In the genomic region with DNA sequence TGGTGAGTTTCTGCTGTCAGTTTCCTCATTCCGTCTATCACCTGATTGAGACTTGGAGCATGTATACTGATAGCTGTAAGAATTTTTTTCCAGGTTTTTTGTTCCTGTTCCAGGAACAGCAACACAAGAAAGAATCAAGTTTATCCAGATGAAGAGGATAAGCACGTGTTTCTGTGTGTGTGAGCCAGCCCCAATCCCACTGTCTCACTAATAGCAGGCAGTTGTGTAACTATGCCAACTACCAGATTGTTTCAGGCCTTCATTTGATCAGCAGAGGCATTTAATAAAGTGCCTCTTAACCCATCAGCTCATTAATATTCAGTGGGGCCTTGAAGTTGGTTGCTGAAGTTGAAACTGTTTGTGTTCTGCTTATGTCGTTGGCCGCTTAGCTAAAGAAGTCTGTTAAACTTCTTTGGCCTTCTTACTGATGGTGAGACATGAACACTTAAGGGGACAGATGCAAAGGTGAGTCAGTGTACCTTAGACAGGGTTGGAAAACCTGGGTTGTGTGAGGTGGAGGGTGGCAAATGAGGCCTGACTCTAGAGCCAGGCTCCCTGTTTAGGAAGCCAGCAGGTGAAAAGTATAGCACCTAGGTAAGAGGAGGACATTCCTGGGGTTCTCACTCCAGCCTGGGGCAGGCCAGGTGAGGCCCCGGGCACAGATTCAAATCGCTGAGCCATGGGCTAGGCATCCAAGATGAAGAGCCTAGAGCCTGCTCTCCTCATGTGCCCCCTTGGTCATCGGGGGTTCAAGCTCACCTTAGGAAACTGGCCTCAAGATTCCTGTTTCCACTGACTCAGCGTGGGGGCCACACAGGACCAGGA, we compare ENCODE assay signal across 13 cellular contexts. TPM values are rescaled to one million over a fixed set of nuclear protein-coding genes. Genes with fewer than 3 reads are reported as not detected.
DNase-seq lines count a peak whose midpoint lies in the region; ATAC-seq and TF ChIP-seq lines count a peak whose summit lies in the region.
"Had no signal": no experiment of that assay in that cellular context is flagged by ENCODE, and none has a peak within 500 bp of the region (broad histone marks: within the 10 kb centered on the region; RNA-seq: fewer than 3 reads in every experiment).

No MANE protein-coding gene starts in this region.

- WGBS in prostate gland = 60% methylated on average over 8 of the region's 8 CpGs
- 84 to 88% (median 87%) methylated on average over 8 of the region's 8 CpGs for WGBS in ovary, 3 donors

- H3K9me3 ChIP-seq in SU-DHL-6 (ENCODE audit: insufficient read depth, low read length) (no peaks in the 10 kb centered on the region), prostate gland (no peaks in the 10 kb centered on the region), ovary (no peaks in the 10 kb centered on the region)
- H3K9me3 ChIP-seq: gastrocnemius medialis had no signal

- H4K20me1 ChIP-seq in SU-DHL-6 (ENCODE audit: low read depth, low read length) = no peaks in the 10 kb centered on the region

- H3K4me1 ChIP-seq in prostate gland (replicated peaks) (peaks cover 4% of the 10 kb centered on the region), ovary (ENCODE audit: insufficient read depth) (peaks cover 7% of the 10 kb centered on the region)

- H3K27me3 ChIP-seq in SU-DHL-6 (ENCODE audit: low read length) (no peaks in the 10 kb centered on the region), prostate gland (replicated peaks; ENCODE audit: insufficient read depth) (no peaks in the 10 kb centered on the region), ovary (no peaks in the 10 kb centered on the region)
- H3K27me3 ChIP-seq: gastrocnemius medialis had no signal

- H3K36me3 ChIP-seq in SU-DHL-6 (ENCODE audit: low read length) (peaks cover 17% of the 10 kb centered on the region), prostate gland (no peaks in the 10 kb centered on the region), ovary (no peaks in the 10 kb centered on the region)

- peaks cover 70% of the 10 kb centered on the region for H3F3A ChIP-seq in SU-DHL-6 (ENCODE audit: insufficient read depth)

- peak overlapping the region; percentile 88 for H3K9ac ChIP-seq in SU-DHL-6 (ENCODE audit: low read length)

- peak; percentile 26 for DNase-seq in EL
- peak; percentile 20 for DNase-seq in epithelial cell of prostate (ENCODE audit: low read depth, low spot score)
- DNase-seq in prostate gland (ENCODE audit: low spot score) = peak; percentile 49
- no peak for DNase-seq in ovary
- no peak for DNase-seq in activated CD4-positive, alpha-beta T cell treated with anti-CD3 and anti-CD28 coated beads for 4 hours
- DNase-seq: DMS79 treated with DMSO at 0.1 percent for 48 hours, gastrocnemius medialis, H7, NCI-H1436 had no signal

- TF ChIP-seq CTCF in SU-DHL-6 (IDR thresholded peaks at IDR 0.05; ENCODE audit: insufficient read depth, low read length, poor library complexity, severe bottlenecking) (no peak), prostate gland (IDR thresholded peaks at IDR 0.05) (no peak), ovary (IDR thresholded peaks at IDR 0.05) (no peak)

- peak overlapping the region; percentile 92 for H3K4me2 ChIP-seq in SU-DHL-6 (ENCODE audit: low read depth, low read length, poor library complexity, severe bottlenecking)

- H2AFZ ChIP-seq in SU-DHL-6 (ENCODE audit: low read depth, low read length, severe bottlenecking) = no peak overlapping the region

- H3K27ac ChIP-seq in SU-DHL-6 (ENCODE audit: low read depth, low read length) (peak overlapping the region; percentile 97), epithelial cell of prostate (peak overlapping the region; percentile 84), prostate gland (peak overlapping the region; percentile 55 to 59), ovary (no peak overlapping the region)

- no peak for TF ChIP-seq POLR2A in prostate gland (IDR thresholded peaks at IDR 0.05)
- TF ChIP-seq POLR2A in ovary (IDR thresholded peaks at IDR 0.05) = no peak

- no peaks in the 10 kb centered on the region for H3K9me2 ChIP-seq in SU-DHL-6 (replicated peaks; ENCODE audit: insufficient read depth, low read length)

- H3K4me3 ChIP-seq in SU-DHL-6 (ENCODE audit: insufficient read depth, low read length, poor library complexity, severe bottlenecking) (peak overlapping the region; percentile 88), prostate gland (no peak overlapping the region), ovary (no peak overlapping the region)
- H3K4me3 ChIP-seq: gastrocnemius medialis had no signal

- intact Hi-C loops in prostate gland (cut with DNase I) = no loop called here
- intact Hi-C loops in ovary (cut with DNase I) = no loop called here

- TF ChIP-seq EP300 in ovary (IDR thresholded peaks at IDR 0.05) = no peak

- peaks cover 72% of the 10 kb centered on the region for H3K79me2 ChIP-seq in SU-DHL-6 (ENCODE audit: insufficient read depth, low read length)

- ATAC-seq in HG03521 (IDR thresholded peaks at IDR 0.05; ENCODE audit: unreplicated experiment) = no peak
- no peak for ATAC-seq in HG02970 (IDR thresholded peaks at IDR 0.05; ENCODE audit: low FRiP score, unreplicated experiment)
- ATAC-seq: activated CD4-positive, CD25-positive, alpha-beta regulatory T cell treated with anti-CD3 and anti-CD28 coated beads, Interleukin-2, amount 50 U/mL, for 24 hours; gastrocnemius medialis had no signal

RNA-seq across cellular contexts. Expression of a gene that starts 3.7 kb away (rescaled TPM):
- total RNA-seq in prostate gland (10 to 100 TPM; 76.1 to 87.4 TPM), ovary (10 to 100 TPM; 29.5 to 45.0 (median 35.2) TPM)
- 10 to 100 TPM; 18.3 to 53.4 TPM for polyA plus RNA-seq in ovary

RNA-seq across cellular contexts. Expression of a gene that starts 6.7 kb away (rescaled TPM):
- total RNA-seq in prostate gland (10 to 100 TPM; 20.9 to 43.3 TPM), ovary (10 to 100 TPM; 26.4 to 58.8 (median 43.7) TPM)
- polyA plus RNA-seq in ovary = 10 to 100 TPM; 17.4 to 54.1 TPM

RNA-seq across cellular contexts. Expression of a gene that starts 45.4 kb away (rescaled TPM):
- 10 to 100 TPM; 20.4 to 26.1 TPM for total RNA-seq in prostate gland
- total RNA-seq in ovary = 10 to 100 TPM; 11.6 to 24.9 (median 15.3) TPM
- polyA plus RNA-seq in ovary = 10 to 100 TPM; 17.8 to 20.5 TPM

Comparison
In these comparisons a context has a peak if more than half of its experiments do, and no peak if none do; other contexts are left out.
1. DNase-seq: peak in EL (single experiment), epithelial cell of prostate (single experiment) and prostate gland (single experiment); none in ovary (0 of 5) and activated CD4-positive, alpha-beta T cell treated with anti-CD3 and anti-CD28 coated beads for 4 hours (0 of 2).
2. H3K27ac ChIP-seq: peak in SU-DHL-6 (single experiment), epithelial cell of prostate (single experiment) and prostate gland (2 of 2); none in ovary (0 of 2).